8 cellular contexts compared by ENCODE assay signal in the genomic region with DNA sequence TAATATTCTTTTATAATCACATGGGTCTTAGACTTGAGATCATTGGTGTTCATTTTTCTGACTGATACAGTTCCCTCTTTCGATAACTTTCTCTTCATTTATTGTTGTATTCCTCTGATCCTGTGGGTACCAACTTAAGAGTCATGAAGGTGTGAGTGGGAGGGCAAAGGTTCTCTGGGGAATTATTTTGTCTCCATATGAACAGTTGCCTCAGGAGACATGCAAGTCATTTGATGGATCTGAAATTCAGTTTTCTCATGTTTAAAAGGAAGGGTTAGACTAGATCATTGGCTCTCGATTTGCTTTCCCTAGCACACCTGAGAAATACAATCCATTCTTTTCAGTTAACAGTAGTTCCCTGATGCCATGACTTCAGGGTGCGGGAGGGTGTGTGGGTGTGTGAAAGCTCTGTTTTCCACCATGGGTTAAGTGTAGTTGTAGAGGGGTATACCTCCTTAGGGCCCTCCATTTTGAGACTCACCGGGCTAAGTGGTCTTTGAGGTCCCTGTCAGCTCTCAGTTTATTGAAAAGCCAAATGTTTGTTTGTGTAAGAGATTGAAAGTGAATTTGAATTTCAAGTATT. TPM values are rescaled to one million over a fixed set of nuclear protein-coding genes. Genes with fewer than 3 reads are reported as not detected.
DNase-seq lines count a peak whose midpoint lies in the region; ATAC-seq lines count a peak whose summit lies in the region.

No MANE protein-coding gene starts in this region.

- ATAC-seq in stimulated activated naive CD8-positive, alpha-beta T cell treated with anti-CD3 and anti-CD28 coated beads, Interleukin-15, amount 100 ng/mL, for 72 hours: no peak
- ATAC-seq in HG02610 (IDR thresholded peaks at IDR 0.05; ENCODE audit: unreplicated experiment): no peak

- H3K9me3 Mint-ChIP-seq in activated CD4-positive, alpha-beta T cell treated with anti-CD3 and anti-CD28 coated beads, Interleukin-2, amount 10 ng/mL, durations not matched to agents 7 days and 5 days: peaks cover 5% of the 10 kb centered on the region
- H3K9me3 Mint-ChIP-seq in stimulated activated naive CD8-positive, alpha-beta T cell treated with anti-CD3 and anti-CD28 coated beads, Interleukin-15, amount 100 ng/mL, for 72 hours: no peaks in the 10 kb centered on the region

- no peaks in the 10 kb centered on the region for H3K36me3 ChIP-seq in iPS-20b (ENCODE audit: insufficient read depth, low read depth, low read length)

- H3K36me3 Mint-ChIP-seq in activated CD4-positive, alpha-beta T cell treated with anti-CD3 and anti-CD28 coated beads, Interleukin-2, amount 10 ng/mL, durations not matched to agents 7 days and 5 days (ENCODE audit: low read depth): peaks cover 54% of the 10 kb centered on the region

- peak; percentile 22 for DNase-seq in activated CD4-positive, alpha-beta T cell treated with anti-CD3 and anti-CD28 coated beads for 48 hours
- no peak for DNase-seq in activated CD4-positive, alpha-beta T cell treated with anti-CD3 and anti-CD28 coated beads, Interleukin-2, amount 50 U/mL, for 1 hour
- no peak for DNase-seq in activated CD4-positive, alpha-beta T cell treated with anti-CD3 and anti-CD28 coated beads, Interleukin-2, amount 10 ng/mL, durations not matched to agents 7 days and 5 days
- peak; percentile 5 to 18 for DNase-seq in stimulated activated naive CD8-positive, alpha-beta T cell treated with anti-CD3 and anti-CD28 coated beads, Interleukin-15, amount 100 ng/mL, for 72 hours
- DNase-seq in DMS153 treated with DMSO at 0.1 percent for 48 hours (lab: John Stamatoyannopoulos, UW; ENCODE audit: unreplicated experiment) (no peak), SW480 (ENCODE audit: low spot score) (no peak)

- no peaks in the 10 kb centered on the region for H3K27me3 Mint-ChIP-seq in activated CD4-positive, alpha-beta T cell treated with anti-CD3 and anti-CD28 coated beads, Interleukin-2, amount 10 ng/mL, durations not matched to agents 7 days and 5 days
- H3K27me3 Mint-ChIP-seq in stimulated activated naive CD8-positive, alpha-beta T cell treated with anti-CD3 and anti-CD28 coated beads, Interleukin-15, amount 100 ng/mL, for 72 hours: no peaks in the 10 kb centered on the region

- peak overlapping the region; percentile 64; the same call in 1 of the 2 replicates for H3K4me3 ChIP-seq in iPS-20b (ENCODE audit: low read length)

- no peak overlapping the region for H3K27ac ChIP-seq in iPS-20b (ENCODE audit: low read length)

- H3K4me1 Mint-ChIP-seq in activated CD4-positive, alpha-beta T cell treated with anti-CD3 and anti-CD28 coated beads, Interleukin-2, amount 10 ng/mL, durations not matched to agents 7 days and 5 days: peaks cover 59% of the 10 kb centered on the region
- peaks cover 61% of the 10 kb centered on the region for H3K4me1 Mint-ChIP-seq in stimulated activated naive CD8-positive, alpha-beta T cell treated with anti-CD3 and anti-CD28 coated beads, Interleukin-15, amount 100 ng/mL, for 72 hours

- POLR2A ChIA-PET in activated CD4-positive, alpha-beta T cell treated with anti-CD3 and anti-CD28 coated beads, Interleukin-2, amount 10 ng/mL, durations not matched to agents 7 days and 5 days (lab: Charles Lee): interaction anchor here (0.9 kb wide), 1 partner anchor 11 kb away, joined by 3 read pairs; no protein-coding TSS in a partner anchor

- no peaks in the 10 kb centered on the region for H3K27me3 ChIP-seq in iPS-20b (ENCODE audit: insufficient read depth, low read length)

- H3K4me3 Mint-ChIP-seq in activated CD4-positive, alpha-beta T cell treated with anti-CD3 and anti-CD28 coated beads, Interleukin-2, amount 10 ng/mL, durations not matched to agents 7 days and 5 days: peak overlapping the region; percentile 87
- peak overlapping the region; percentile 84 to 93 for H3K4me3 Mint-ChIP-seq in stimulated activated naive CD8-positive, alpha-beta T cell treated with anti-CD3 and anti-CD28 coated beads, Interleukin-15, amount 100 ng/mL, for 72 hours

- 0 out of 2 replicates have a peak, but pooled peaks cover 3% of the 10 kb centered on the region for H3K4me1 ChIP-seq in iPS-20b (ENCODE audit: insufficient read depth, low read length)

- CTCF ChIA-PET in activated CD4-positive, alpha-beta T cell treated with anti-CD3 and anti-CD28 coated beads, Interleukin-2, amount 10 ng/mL, durations not matched to agents 7 days and 5 days (lab: Charles Lee): interaction anchor here (1.2 to 1.7 kb wide), 3 partner anchors 11 to 53 kb away, joined by 3 to 7 read pairs (median 5); no protein-coding TSS in a partner anchor

- H3K9me3 ChIP-seq in iPS-20b (ENCODE audit: insufficient read depth, low read depth, low read length): no peaks in the 10 kb centered on the region

- no peak overlapping the region for H3K9ac ChIP-seq in iPS-20b (ENCODE audit: low read depth, low read length)

- peak overlapping the region; percentile 95 for H3K27ac Mint-ChIP-seq in activated CD4-positive, alpha-beta T cell treated with anti-CD3 and anti-CD28 coated beads, Interleukin-2, amount 10 ng/mL, durations not matched to agents 7 days and 5 days
- peak overlapping the region; percentile 93 to 98 for H3K27ac Mint-ChIP-seq in stimulated activated naive CD8-positive, alpha-beta T cell treated with anti-CD3 and anti-CD28 coated beads, Interleukin-15, amount 100 ng/mL, for 72 hours

RNA-seq across cellular contexts. Expression of a gene that starts 47.8 kb away (rescaled TPM):
- total RNA-seq in activated CD4-positive, alpha-beta T cell treated with anti-CD3 and anti-CD28 coated beads, Interleukin-2, amount 10 ng/mL, durations not matched to agents 7 days and 5 days: 10 to 100 TPM; 90.7 to 91.5 TPM

Comparison
In these comparisons a context has a peak if more than half of its experiments do, and no peak if none do; other contexts are left out.
1. DNase-seq: peak in activated CD4-positive, alpha-beta T cell treated with anti-CD3 and anti-CD28 coated beads for 48 hours (single experiment) and stimulated activated naive CD8-positive, alpha-beta T cell treated with anti-CD3 and anti-CD28 coated beads, Interleukin-15, amount 100 ng/mL, for 72 hours (2 of 2); none in activated CD4-positive, alpha-beta T cell treated with anti-CD3 and anti-CD28 coated beads, Interleukin-2, amount 50 U/mL, for 1 hour (single experiment), activated CD4-positive, alpha-beta T cell treated with anti-CD3 and anti-CD28 coated beads, Interleukin-2, amount 10 ng/mL, durations not matched to agents 7 days and 5 days (single experiment), DMS153 treated with DMSO at 0.1 percent for 48 hours (single experiment) and SW480 (single experiment).